ENCODE assay signal across 28 cellular contexts in the genomic region with DNA sequence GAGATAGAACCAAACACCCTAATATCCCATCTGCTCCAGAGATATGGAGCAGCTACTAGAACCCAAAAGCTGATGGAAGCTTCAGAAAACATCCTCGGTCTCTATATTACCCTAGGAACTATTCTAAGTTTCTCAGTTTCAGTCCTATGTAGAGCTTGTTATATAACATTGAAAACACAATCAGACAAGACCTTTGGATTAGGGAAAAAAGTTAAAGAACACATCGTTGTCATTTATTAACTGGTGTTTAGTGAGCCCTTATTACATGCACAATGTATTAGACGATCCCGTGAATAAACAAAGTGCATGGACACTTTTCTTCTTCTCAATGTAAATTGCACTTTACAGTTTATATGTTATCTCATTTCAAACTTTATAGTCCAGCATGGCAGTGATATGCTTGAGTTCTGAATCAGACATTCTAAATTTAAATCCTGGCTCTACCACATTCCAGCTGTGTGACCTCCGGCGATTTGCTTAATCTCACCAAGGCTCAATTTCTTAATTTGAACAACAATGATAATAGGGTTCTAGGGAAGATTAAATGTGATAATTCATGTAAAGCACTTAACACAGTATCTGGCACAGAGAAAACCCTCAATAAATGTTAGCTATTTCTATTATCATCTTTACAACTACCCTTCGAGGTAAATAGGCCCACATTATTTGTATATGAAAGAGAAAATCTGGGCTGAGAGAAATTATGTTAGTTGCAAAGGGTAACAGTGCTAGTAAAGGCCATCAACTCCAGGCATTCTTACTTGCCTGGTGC.
A peak's percentile ranks its signal among the peaks of the same experiment; 100 is the strongest.
DNase-seq lines count a peak whose midpoint lies in the region; ATAC-seq, FAIRE-seq and TF ChIP-seq lines count a peak whose summit lies in the region.
"Had no signal": no experiment of that assay in that cellular context is flagged by ENCODE, and none has a peak within 500 bp of the region (broad histone marks: within the 10 kb centered on the region; RNA-seq: fewer than 3 reads in every experiment).

No MANE protein-coding gene starts in this region.

- no peaks in the 10 kb centered on the region for H3K4me1 ChIP-seq in A673 (ENCODE audit: insufficient read depth, low read length, poor library complexity, severe bottlenecking)
- H3K4me1 ChIP-seq in IMR-90 (ENCODE audit: control insufficient read depth, insufficient read depth, low read length): peaks cover 2% of the 10 kb centered on the region
- peaks cover 10% of the 10 kb centered on the region for H3K4me1 ChIP-seq in astrocyte (ENCODE audit: insufficient read depth, low read length)
- H3K4me1 ChIP-seq in keratinocyte (ENCODE audit: control insufficient read depth, extremely low read depth, insufficient read depth, low read length): peaks cover 58% of the 10 kb centered on the region
- H3K4me1 ChIP-seq: A549, adrenal gland, gastroesophageal sphincter had no signal

- in situ Hi-C loops in IMR-90 (cut with MboI; ENCODE audit: low sequenced_read_pairs): no loop called here

- H3K36me3 Mint-ChIP-seq in astrocyte (ENCODE audit: low read depth, unreplicated experiment): no peaks in the 10 kb centered on the region
- H3K36me3 Mint-ChIP-seq in activated T-cell treated with anti-CD3 and anti-CD28 coated beads, Interleukin-2, amount 50 U/mL, for 24 hours (ENCODE audit: low read depth): no peaks in the 10 kb centered on the region
- H3K36me3 Mint-ChIP-seq: brain; CD4-positive, CD25-positive, alpha-beta regulatory T cell had no signal

- H3K9me1 ChIP-seq in IMR-90 (ENCODE audit: insufficient read depth, low read length) (no peaks in the 10 kb centered on the region), keratinocyte (ENCODE audit: control insufficient read depth, extremely low read depth, insufficient read depth, low read length) (no peaks in the 10 kb centered on the region)

- H4K8ac ChIP-seq in IMR-90 (ENCODE audit: low read depth in 2 of 2, low read length in 2 of 2): no peak overlapping the region

- no peaks in the 10 kb centered on the region for H3K27me3 Mint-ChIP-seq in astrocyte (ENCODE audit: low read depth, unreplicated experiment)
- H3K27me3 Mint-ChIP-seq in activated T-cell treated with anti-CD3 and anti-CD28 coated beads, Interleukin-2, amount 50 U/mL, for 24 hours: peaks cover 5% of the 10 kb centered on the region
- H3K27me3 Mint-ChIP-seq: CD4-positive, CD25-positive, alpha-beta regulatory T cell had no signal

- H3K23ac ChIP-seq in IMR-90 (ENCODE audit: low read depth, low read length): no peak overlapping the region

- H2AFZ ChIP-seq in IMR-90 (replicated peaks; ENCODE audit: low read length, poor library complexity) (no peak overlapping the region), astrocyte (ENCODE audit: low read depth, low read length) (no peak overlapping the region), keratinocyte (ENCODE audit: control insufficient read depth, low read length) (peak overlapping the region; percentile 42)

- CTCF ChIA-PET in A673 (lab: Charles Lee): no interaction called here
- CTCF ChIA-PET in IMR-90 (lab: Yijun Ruan, JAX): interaction anchor here (0.9 kb wide), 1 partner anchor 66 kb away, joined by 3 read pairs; no protein-coding TSS in a partner anchor

- no peak overlapping the region for H2AK5ac ChIP-seq in IMR-90 (ENCODE audit: low read depth, low read length)

- no peak for TF ChIP-seq POLR2A in IMR-90 (IDR thresholded peaks at IDR 0.05; ENCODE audit: low read depth, low read length)

- peaks cover 18% of the 10 kb centered on the region for H3K4me1 Mint-ChIP-seq in astrocyte (ENCODE audit: low read depth, unreplicated experiment)
- peaks cover 6% of the 10 kb centered on the region for H3K4me1 Mint-ChIP-seq in activated T-cell treated with anti-CD3 and anti-CD28 coated beads, Interleukin-2, amount 50 U/mL, for 24 hours (ENCODE audit: low read depth)
- H3K4me1 Mint-ChIP-seq: CD4-positive, CD25-positive, alpha-beta regulatory T cell had no signal

- H3K36me3 ChIP-seq in A673 (ENCODE audit: insufficient read depth, low read length, poor library complexity, severe bottlenecking): no peaks in the 10 kb centered on the region
- no peaks in the 10 kb centered on the region for H3K36me3 ChIP-seq in IMR-90 (ENCODE audit: control insufficient read depth, insufficient read depth, low read length)
- no peaks in the 10 kb centered on the region for H3K36me3 ChIP-seq in astrocyte (ENCODE audit: insufficient read depth, low read length)
- H3K36me3 ChIP-seq in keratinocyte (ENCODE audit: control insufficient read depth in 2 of 2, extremely low read depth in 1 of 2, insufficient read depth in 2 of 2, low read length in 2 of 2): no peaks in the 10 kb centered on the region
- H3K36me3 ChIP-seq: adrenal gland, gastroesophageal sphincter, ovary had no signal

- H3K27me3 ChIP-seq in A673 (replicated peaks; ENCODE audit: insufficient read depth, low read depth, low read length, poor library complexity) (no peaks in the 10 kb centered on the region), IMR-90 (ENCODE audit: control insufficient read depth, insufficient read depth, low read length) (no peaks in the 10 kb centered on the region), astrocyte (ENCODE audit: insufficient read depth, low read length) (no peaks in the 10 kb centered on the region), keratinocyte (ENCODE audit: control insufficient read depth, extremely low read depth, insufficient read depth, low read length) (no peaks in the 10 kb centered on the region)
- H3K27me3 ChIP-seq: adrenal gland, gastroesophageal sphincter, ovary, testis had no signal

- no peak overlapping the region for H3K18ac ChIP-seq in IMR-90 (ENCODE audit: low read depth, low read length)

- dilution Hi-C loops in IMR-90 (cut with HindIII; ENCODE audit: low sequenced_read_pairs, unreplicated experiment): no loop called here
- dilution Hi-C loops in keratinocyte (cut with MboI; ENCODE audit: extremely low pct_ligation_motif_present, low sequenced_read_pairs): no loop called here

- H2BK20ac ChIP-seq in IMR-90 (ENCODE audit: low read depth, low read length): no peak overlapping the region

- H4K5ac ChIP-seq in IMR-90 (ENCODE audit: low read depth, low read length): no peak overlapping the region

- H2BK15ac ChIP-seq in IMR-90 (ENCODE audit: low read depth, low read length): no peak overlapping the region

- H3K4me2 ChIP-seq in IMR-90 (ENCODE audit: low read depth, low read length) (no peak overlapping the region; the same call in 1 of the 2 replicates), astrocyte (ENCODE audit: low read length) (peak overlapping the region; percentile 59), keratinocyte (ENCODE audit: control insufficient read depth, extremely low read depth, insufficient read depth, low read depth, low read length) (peak overlapping the region; percentile 83)
- H3K4me2 ChIP-seq: A549 had no signal

- H3K27ac Mint-ChIP-seq in astrocyte (ENCODE audit: unreplicated experiment): no peak overlapping the region
- no peak overlapping the region for H3K27ac Mint-ChIP-seq in activated T-cell treated with anti-CD3 and anti-CD28 coated beads, Interleukin-2, amount 50 U/mL, for 24 hours
- H3K27ac Mint-ChIP-seq: CD4-positive, CD25-positive, alpha-beta regulatory T cell had no signal

- H3K27ac ChIP-seq in A673 (ENCODE audit: low read depth, low read length, poor library complexity, severe bottlenecking): no peak overlapping the region
- H3K27ac ChIP-seq in IMR-90 (ENCODE audit: insufficient read depth, low read length): no peak overlapping the region
- H3K27ac ChIP-seq in astrocyte (ENCODE audit: low read depth, low read length): peak overlapping the region; percentile 24
- peak overlapping the region; percentile 69 for H3K27ac ChIP-seq in keratinocyte (ENCODE audit: control insufficient read depth, insufficient read depth, low read length)
- H3K27ac ChIP-seq: A549, adrenal gland, gastroesophageal sphincter, ovary, testis had no signal

- H4K91ac ChIP-seq in IMR-90 (ENCODE audit: insufficient read depth, low read depth, low read length): no peak overlapping the region

- WGBS in IMR-90 (ENCODE audit: extremely low coverage in 2 of 2, insufficient read length in 1 of 2), 2 experiments: no CpG with 5 or more reads among the region's 7 CpGs

- no peak overlapping the region for H2AK9ac ChIP-seq in IMR-90 (replicated peaks; ENCODE audit: low read depth, low read length, poor library complexity)

- H3K4me3 ChIP-seq in A673 (ENCODE audit: low read depth, low read length, poor library complexity, severe bottlenecking) (no peak overlapping the region), IMR-90 (ENCODE audit: insufficient read depth, low read depth, low read length) (no peak overlapping the region), astrocyte (ENCODE audit: insufficient read depth, low read depth, low read length) (no peak overlapping the region), keratinocyte (ENCODE audit: control insufficient read depth in 2 of 3, extremely low read depth in 1 of 3, insufficient read depth in 2 of 3, low read depth in 1 of 3, low read length in 3 of 3) (peak overlapping the region in 1 of 3 experiments; percentile 54)
- H3K4me3 ChIP-seq: A549, adrenal gland, gastroesophageal sphincter, ovary, testis had no signal

- no peak overlapping the region for H3K56ac ChIP-seq in IMR-90 (ENCODE audit: extremely low read depth, insufficient read depth, low read length)

- H3K9ac ChIP-seq in IMR-90 (ENCODE audit: low read depth, low read length): no peak overlapping the region
- no peak overlapping the region for H3K9ac ChIP-seq in astrocyte (ENCODE audit: low read length)
- no peak overlapping the region for H3K9ac ChIP-seq in keratinocyte (ENCODE audit: control insufficient read depth, extremely low read depth, insufficient read depth, low read length)

- no peak for ATAC-seq in IMR-90 (ENCODE audit: low read depth)
- ATAC-seq: A549; gastroesophageal sphincter; left colon; Right ventricle myocardium inferior; SK-N-SH treated with all-trans-retinoic acid at 6 μM for 48 hours; stimulated activated naive CD8-positive, alpha-beta T cell treated with anti-CD3 and anti-CD28 coated beads, Interleukin-15, Interleukin-2, amounts not matched to agents 100 U/mL and 50 U/mL, for 24 hours had no signal

- no peak for TF ChIP-seq CTCF in A673 (conservative IDR thresholded peaks at IDR 0.05; ENCODE audit: low read depth, low read length)
- TF ChIP-seq CTCF in IMR-90 (conservative IDR thresholded peaks at IDR 0.05; ENCODE audit: low read depth, low read length): no peak
- no peak for TF ChIP-seq CTCF in astrocyte (IDR thresholded peaks at IDR 0.05; ENCODE audit: insufficient read depth, low read depth, low read length)
- TF ChIP-seq CTCF in keratinocyte (optimal IDR thresholded peaks at IDR 0.05 in 1 of 3, IDR thresholded peaks at IDR 0.05 in 1 of 3, conservative IDR thresholded peaks at IDR 0.05 in 1 of 3; ENCODE audit: extremely low read depth in 1 of 3, insufficient read depth in 2 of 3, low read length in 3 of 3): no peak

- H3K79me2 ChIP-seq in astrocyte (ENCODE audit: insufficient read depth, low read length): no peaks in the 10 kb centered on the region
- no peaks in the 10 kb centered on the region for H3K79me2 ChIP-seq in keratinocyte (ENCODE audit: control insufficient read depth, insufficient read depth, low read length)

- H4K20me1 ChIP-seq in IMR-90 (ENCODE audit: insufficient read depth, low read length): no peaks in the 10 kb centered on the region
- no peaks in the 10 kb centered on the region for H4K20me1 ChIP-seq in astrocyte (ENCODE audit: insufficient read depth, low read length)
- no peaks in the 10 kb centered on the region for H4K20me1 ChIP-seq in keratinocyte (ENCODE audit: control insufficient read depth, extremely low read depth, insufficient read depth, low read length)

- no peak overlapping the region; the same call in 1 of the 2 replicates for H3K14ac ChIP-seq in IMR-90 (replicated peaks; ENCODE audit: low read depth, low read length)

- FAIRE-seq in astrocyte (lab: Jason Lieb, UNC): no peak
- peak; percentile 72 for FAIRE-seq in keratinocyte (lab: Jason Lieb, UNC)
- FAIRE-seq: A549, GM18507, small intestine had no signal

- no peak overlapping the region for H2BK120ac ChIP-seq in IMR-90 (ENCODE audit: low read depth, low read length)

- H2BK5ac ChIP-seq in IMR-90 (ENCODE audit: low read depth, low read length, poor library complexity, severe bottlenecking): peak overlapping the region; percentile 26

- TF ChIP-seq RAD21 in IMR-90 (IDR thresholded peaks at IDR 0.05; ENCODE audit: low read length): no peak

- no TSS peak for BruUV-seq in A673 (replicated peaks; lab: Mats Ljungman, UMichigan)
- no TSS peak for BruUV-seq in IMR-90 (replicated peaks; lab: Mats Ljungman, UMichigan)

- no peaks in the 10 kb centered on the region for H3K79me1 ChIP-seq in IMR-90 (ENCODE audit: low read depth in 1 of 2, low read length in 2 of 2)

- intact Hi-C loops in A673 (cut with micrococcal nuclease; ENCODE audit: unreplicated experiment) (no loop called here), IMR-90 (cut with micrococcal nuclease) (no loop called here)

- H3K4ac ChIP-seq in IMR-90 (ENCODE audit: low read depth, low read length): no peak overlapping the region

- no peak overlapping the region for H3K4me3 Mint-ChIP-seq in astrocyte (ENCODE audit: unreplicated experiment)
- H3K4me3 Mint-ChIP-seq in activated T-cell treated with anti-CD3 and anti-CD28 coated beads, Interleukin-2, amount 50 U/mL, for 24 hours: no peak overlapping the region
- H3K4me3 Mint-ChIP-seq: brain; CD4-positive, CD25-positive, alpha-beta regulatory T cell; neural crest cell had no signal

- no peaks in the 10 kb centered on the region for H3K9me3 Mint-ChIP-seq in astrocyte (ENCODE audit: unreplicated experiment)
- H3K9me3 Mint-ChIP-seq in activated T-cell treated with anti-CD3 and anti-CD28 coated beads, Interleukin-2, amount 50 U/mL, for 24 hours: no peaks in the 10 kb centered on the region
- H3K9me3 Mint-ChIP-seq: CD4-positive, CD25-positive, alpha-beta regulatory T cell had no signal

- POLR2A ChIA-PET in A673 (lab: Charles Lee; ENCODE audit: low non-redundant PET): no interaction called here
- POLR2A ChIA-PET in IMR-90 (lab: Charles Lee; ENCODE audit: unreplicated experiment): no interaction called here

- DNase-seq in A673 (ENCODE audit: low spot score) (peak; percentile 55), IMR-90 (no peak), astrocyte (ENCODE audit: low read depth) (no peak), keratinocyte (ENCODE audit: low read depth, low spot score) (no peak), NCI-H748 (lab: John Stamatoyannopoulos, UW; ENCODE audit: unreplicated experiment) (no peak), iPS-NIHi7 (ENCODE audit: extremely low spot score) (no peak)
- no peak for DNase-seq in activated T-cell treated with anti-CD3 and anti-CD28 coated beads, Interleukin-2, amount 50 U/mL, for 24 hours
- DNase-seq in stimulated activated CD8-positive, alpha-beta memory T cell treated with anti-CD3 and anti-CD28 coated beads, Interleukin-4, amount 100 ng/mL, for 48 hours: no peak
- DNase-seq: activated CD4-positive, alpha-beta T cell treated with anti-CD3 and anti-CD28 coated beads, Interleukin-2, amount 50 U/mL, for 48 hours; activated CD4-positive, CD25-positive, alpha-beta regulatory T cell treated with anti-CD3 and anti-CD28 coated beads, Interleukin-2, amount 50 U/mL, for 72 hours; activated naive CD4-positive, alpha-beta T cell; adrenal gland; AML-193; CD4-positive, CD25-positive, alpha-beta regulatory T cell; left colon; NCI-H2171; ovary; small intestine; stimulated activated naive CD8-positive, alpha-beta T cell treated with anti-CD3 and anti-CD28 coated beads, Interleukin-15, Interleukin-2, amounts not matched to agents 100 U/mL and 50 U/mL, for 24 hours; T-helper 2 cell; testis had no signal

- H3K9me3 ChIP-seq in A673 (ENCODE audit: low read depth, low read length, poor library complexity, severe bottlenecking) (no peaks in the 10 kb centered on the region), IMR-90 (ENCODE audit: control insufficient read depth, insufficient read depth, low read length) (no peaks in the 10 kb centered on the region), astrocyte (ENCODE audit: insufficient read depth, low read depth, low read length) (no peaks in the 10 kb centered on the region), keratinocyte (ENCODE audit: control insufficient read depth, low read depth, low read length) (no peaks in the 10 kb centered on the region)
- H3K9me3 ChIP-seq: A549, adrenal gland, gastroesophageal sphincter, ovary, testis had no signal

Comparison
In these comparisons a context has a peak if more than half of its experiments do, and no peak if none do; other contexts are left out.
1. H3K27ac ChIP-seq: peak in astrocyte (single experiment) and keratinocyte (single experiment); none in A673 (single experiment) and IMR-90 (single experiment).